In the genomic region with DNA sequence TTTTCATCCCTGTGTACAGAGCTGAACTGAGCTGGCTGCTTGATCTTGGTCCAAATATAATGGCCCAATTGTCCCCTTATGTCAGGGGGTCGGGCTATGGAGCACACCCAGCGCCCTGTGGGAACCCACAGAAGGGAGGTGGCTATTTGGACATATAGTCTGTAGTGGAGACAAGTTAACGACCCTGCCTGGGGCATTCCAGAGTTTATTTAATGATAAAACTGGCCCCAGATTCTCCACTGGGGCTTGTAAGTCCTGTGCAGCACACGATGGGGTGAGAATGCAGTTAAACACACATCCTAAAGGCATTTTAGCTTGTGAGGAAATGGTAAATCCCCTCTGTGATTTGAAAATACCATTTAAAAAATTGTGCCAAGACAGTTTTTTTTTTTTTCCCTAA, we compare ENCODE assay signal across 22 cellular contexts.
DNase-seq lines count a peak whose midpoint lies in the region; ATAC-seq and TF ChIP-seq lines count a peak whose summit lies in the region.
"Had no signal": no experiment of that assay in that cellular context is flagged by ENCODE, and none has a peak within 500 bp of the region (broad histone marks: within the 10 kb centered on the region; RNA-seq: fewer than 3 reads in every experiment).

No MANE protein-coding gene starts in this region.

- H3K9me3 ChIP-seq in adipocyte (ENCODE audit: control insufficient read depth, low read length): no peaks in the 10 kb centered on the region
- H3K9me3 ChIP-seq in smooth muscle cell (replicated peaks; ENCODE audit: low read depth): no peaks in the 10 kb centered on the region
- H3K9me3 ChIP-seq: lower lobe of right lung, SJCRH30, tibial artery had no signal

- H2AFZ ChIP-seq in smooth muscle cell (ENCODE audit: low read depth): no peak overlapping the region

- H3K27me3 ChIP-seq in adipocyte (replicated peaks; ENCODE audit: control insufficient read depth, insufficient read depth, low read length) (no peaks in the 10 kb centered on the region), smooth muscle cell (ENCODE audit: low read depth) (no peaks in the 10 kb centered on the region)
- H3K27me3 ChIP-seq: SJCRH30, tibial artery had no signal

- H3K9ac ChIP-seq in adipocyte (ENCODE audit: low read length) (peak overlapping the region; percentile 52), smooth muscle cell (ENCODE audit: low read depth) (no peak overlapping the region)

- TF ChIP-seq CTCF in smooth muscle cell (IDR thresholded peaks at IDR 0.05; ENCODE audit: borderline replicate concordance, insufficient read depth, poor library complexity, severe bottlenecking): no peak

- H3K36me3 ChIP-seq in adipocyte (ENCODE audit: control insufficient read depth, insufficient read depth, low read length, severe bottlenecking): no peaks in the 10 kb centered on the region
- H3K36me3 ChIP-seq in smooth muscle cell (ENCODE audit: low read depth): no peaks in the 10 kb centered on the region
- H3K36me3 ChIP-seq: lower lobe of right lung, SJCRH30, tibial artery had no signal

- peaks cover 5% of the 10 kb centered on the region for H3F3A ChIP-seq in smooth muscle cell (ENCODE audit: low read depth)

- peak overlapping the region; percentile 21 for H3K4me2 ChIP-seq in smooth muscle cell

- no peaks in the 10 kb centered on the region for H3K79me2 ChIP-seq in smooth muscle cell (ENCODE audit: low read depth)

- H4K20me1 ChIP-seq in smooth muscle cell (ENCODE audit: low read depth): no peaks in the 10 kb centered on the region

- 31% methylated on average over 4 of the region's 4 CpGs for whole genome bisulfite sequencing in smooth muscle cell (ENCODE audit: low lambda C conversion rate)

- H3K4me3 ChIP-seq in adipocyte (ENCODE audit: low read length) (no peak overlapping the region), smooth muscle cell (no peak overlapping the region)
- H3K4me3 ChIP-seq: coronary artery, GM12878, K562, lower lobe of right lung, SJCRH30, tibial artery had no signal

- no peak for ATAC-seq in HG02840 (IDR thresholded peaks at IDR 0.05; ENCODE audit: low FRiP score, unreplicated experiment)
- no peak for ATAC-seq in GM21447 (IDR thresholded peaks at IDR 0.05; ENCODE audit: unreplicated experiment)
- ATAC-seq in GM21390 (IDR thresholded peaks at IDR 0.05; ENCODE audit: unreplicated experiment): no peak
- ATAC-seq: CD8-positive, alpha-beta T cell; GM12878; K562; lower lobe of right lung had no signal

- DNase-seq in GM04503 (ENCODE audit: low read depth) (peak; percentile 80), adipocyte (ENCODE audit: low read depth) (peak; percentile 80), fibroblast of the conjunctiva (ENCODE audit: low read depth) (peak; percentile 64), smooth muscle cell (lab: John Stamatoyannopoulos, UW; ENCODE audit: unreplicated experiment) (no peak)
- DNase-seq: activated CD4-positive, alpha-beta T cell treated with anti-CD3 and anti-CD28 coated beads for 48 hours; activated effector memory CD4-positive, alpha-beta T cell treated with Interleukin-2 at 50 U/mL for 16 hours; anterior cingulate cortex; CD8-positive, alpha-beta T cell; immature natural killer cell; lower lobe of right lung; NCI-H2081 treated with DMSO at 0.1 percent for 48 hours; NCI-H526 treated with DMSO at 0.1 percent for 48 hours; T-helper 9 cell; tibial artery had no signal

- H3K4me1 ChIP-seq in adipocyte (ENCODE audit: control insufficient read depth, insufficient read depth, low read length): peaks cover 35% of the 10 kb centered on the region
- H3K4me1 ChIP-seq in smooth muscle cell (ENCODE audit: low read depth): peaks cover 7% of the 10 kb centered on the region

- peak overlapping the region; percentile 3 for H3K27ac ChIP-seq in smooth muscle cell (ENCODE audit: low read depth)
- H3K27ac ChIP-seq: coronary artery, HL-60, lower lobe of right lung, SJCRH30 had no signal
